8 cellular contexts compared by ENCODE assay signal in genomic region chr19:17309962-17310461, GRCh38. TPM values are rescaled to one million over a fixed set of nuclear protein-coding genes. Genes with fewer than 3 reads are reported as not detected.
A peak's percentile ranks its signal among the peaks of the same experiment; 100 is the strongest.
DNase-seq lines count a peak whose midpoint lies in the region; ATAC-seq, FAIRE-seq and TF ChIP-seq lines count a peak whose summit lies in the region.

No MANE protein-coding gene starts in this region.

- no peak for TF ChIP-seq CTCF in cardiac muscle cell (IDR thresholded peaks at IDR 0.05; ENCODE audit: low read depth, low read length)
- no peak for TF ChIP-seq CTCF in astrocyte (IDR thresholded peaks at IDR 0.05; ENCODE audit: insufficient read depth, low read depth, low read length)
- no peak for TF ChIP-seq CTCF in lung (IDR thresholded peaks at IDR 0.05; ENCODE audit: control extremely low read depth, extremely low read depth)
- no peak for TF ChIP-seq CTCF in upper lobe of left lung (IDR thresholded peaks at IDR 0.05)
- TF ChIP-seq CTCF in GM10248 (IDR thresholded peaks at IDR 0.05; ENCODE audit: control extremely low read depth, extremely low read depth, low read depth, missing control alignments) = no peak

- peak overlapping the region; percentile 95 for H3K9ac ChIP-seq in astrocyte (ENCODE audit: low read length)

- intact Hi-C loops in Right ventricle myocardium superior (cut with DNase I) = no loop called here

- no peaks in the 10 kb centered on the region for H3K9me3 Mint-ChIP-seq in astrocyte (ENCODE audit: unreplicated experiment)

- H3K4me1 ChIP-seq in cardiac muscle cell (ENCODE audit: low read depth) (peaks cover 5% of the 10 kb centered on the region), astrocyte (ENCODE audit: insufficient read depth, low read length) (peaks cover 28% of the 10 kb centered on the region), lung (ENCODE audit: control insufficient read depth in 2 of 2, insufficient read depth in 2 of 2, low read length in 2 of 2) (peaks cover 5 to 6% of the 10 kb centered on the region in 2 donors), upper lobe of left lung (peaks cover 28 to 44% (median 36%) of the 10 kb centered on the region in 4 donors)

- H3K36me3 Mint-ChIP-seq in astrocyte (ENCODE audit: low read depth, unreplicated experiment) = peaks cover 3% of the 10 kb centered on the region

- TF ChIP-seq EP300 in upper lobe of left lung (IDR thresholded peaks at IDR 0.05) = no peak

- no peaks in the 10 kb centered on the region for H3K27me3 ChIP-seq in cardiac muscle cell
- no peaks in the 10 kb centered on the region for H3K27me3 ChIP-seq in astrocyte (ENCODE audit: insufficient read depth, low read length)
- no peaks in the 10 kb centered on the region for H3K27me3 ChIP-seq in lung (ENCODE audit: control insufficient read depth, insufficient read depth)
- no peaks in the 10 kb centered on the region for H3K27me3 ChIP-seq in upper lobe of left lung

- H2AFZ ChIP-seq in astrocyte (ENCODE audit: low read depth, low read length) = no peak overlapping the region

- DNase-seq in cardiac muscle cell (ENCODE audit: low read depth in 1 of 2, low spot score in 1 of 2) = no peak
- no peak for DNase-seq in Right ventricle myocardium superior
- no peak for DNase-seq in astrocyte (ENCODE audit: low read depth)
- DNase-seq in lung (ENCODE audit: low spot score) = no peak
- peak in 1 of 2 donors; percentile 85 for DNase-seq in upper lobe of left lung
- no peak for DNase-seq in ecto neural progenitor cell (ENCODE audit: low spot score)
- DNase-seq in GM10248 (ENCODE audit: extremely low spot score) = no peak

- no peak for FAIRE-seq in astrocyte (lab: Jason Lieb, UNC)

- no peaks in the 10 kb centered on the region for H3K27me3 Mint-ChIP-seq in astrocyte (ENCODE audit: low read depth, unreplicated experiment)

- ATAC-seq in Right ventricle myocardium superior (ENCODE audit: poor library complexity) = no peak
- no peak for ATAC-seq in lung (ENCODE audit: insufficient read depth, low FRiP score)
- ATAC-seq in upper lobe of left lung (ENCODE audit: low FRiP score in 2 of 2) = no peak
- no peak for ATAC-seq in GM19452 (IDR thresholded peaks at IDR 0.05; ENCODE audit: unreplicated experiment)

- TF ChIP-seq POLR2A in upper lobe of left lung (IDR thresholded peaks at IDR 0.05) = peak in 1 of 4 donors; percentile 7

- H3K36me3 ChIP-seq in cardiac muscle cell (peaks cover 9% of the 10 kb centered on the region), astrocyte (ENCODE audit: insufficient read depth, low read length) (no peaks in the 10 kb centered on the region), lung (ENCODE audit: control insufficient read depth in 2 of 2, insufficient read depth in 2 of 2, low read length in 2 of 2) (peaks cover 6 to 22% of the 10 kb centered on the region in 2 donors), upper lobe of left lung (peaks cover 4 to 26% (median 17%) of the 10 kb centered on the region in 4 donors)

- peak overlapping the region; percentile 85 for H3K27ac Mint-ChIP-seq in astrocyte (ENCODE audit: unreplicated experiment)

- peaks cover 58% of the 10 kb centered on the region for H3K79me2 ChIP-seq in astrocyte (ENCODE audit: insufficient read depth, low read length)

- H3K4me3 ChIP-seq in cardiac muscle cell (peak overlapping the region; percentile 55), astrocyte (ENCODE audit: insufficient read depth, low read depth, low read length) (peak overlapping the region; percentile 76), lung (peak overlapping the region; percentile 82), upper lobe of left lung (peak overlapping the region; percentile 79 to 98 (median 86))

- POLR2A ChIA-PET in GM10248 (lab: Yijun Ruan, JAX) = no interaction called here

- H3K4me1 Mint-ChIP-seq in astrocyte (ENCODE audit: low read depth, unreplicated experiment) = peaks cover 22% of the 10 kb centered on the region

- CTCF ChIA-PET in GM10248 (lab: Yijun Ruan, JAX) = interaction anchor here (1.8 kb wide), 1 partner anchor 36 kb away, joined by 4 read pairs; no protein-coding TSS in a partner anchor

- peaks cover 43% of the 10 kb centered on the region for H4K20me1 ChIP-seq in astrocyte (ENCODE audit: insufficient read depth, low read length)

- peak overlapping the region; percentile 91 for H3K4me2 ChIP-seq in astrocyte (ENCODE audit: low read length)

- H3K4me3 Mint-ChIP-seq in astrocyte (ENCODE audit: unreplicated experiment) = peak overlapping the region; percentile 91

- H3K9me3 ChIP-seq in cardiac muscle cell (ENCODE audit: low read depth) (no peaks in the 10 kb centered on the region), astrocyte (ENCODE audit: insufficient read depth, low read depth, low read length) (no peaks in the 10 kb centered on the region), lung (ENCODE audit: control insufficient read depth in 2 of 2, insufficient read depth in 1 of 2, low read length in 1 of 2) (no peaks in the 10 kb centered on the region), upper lobe of left lung (no peaks in the 10 kb centered on the region)

- 6 to 8% methylated on average over 23 of the region's 23 CpGs for WGBS in lung, 2 donors
- 4 to 7% methylated on average over 12 to 21 of the region's 23 CpGs for WGBS in upper lobe of left lung, 2 donors

- H3K27ac ChIP-seq in cardiac muscle cell (peak overlapping the region; percentile 25), astrocyte (ENCODE audit: low read depth, low read length) (peak overlapping the region; percentile 77), lung (ENCODE audit: low read depth in 1 of 2, low read length in 1 of 2) (peak overlapping the region; percentile 76 to 78), upper lobe of left lung (peak overlapping the region; percentile 75 to 91 (median 86))

RNA-seq across cellular contexts. Expression of gene DDA1, which starts 0.6 kb away (rescaled TPM):
- total RNA-seq in cardiac muscle cell (45.4 and 47.6 TPM in 2 replicates), Right ventricle myocardium superior (27.4 TPM), astrocyte (115 and 123 TPM in 2 replicates), lung (10 to 100 TPM; 16.1 to 40.7 TPM), upper lobe of left lung (10 to 100 TPM; 11.5 to 42.8 (median 28.4) TPM)
- polyA plus RNA-seq in cardiac muscle cell (53.3 and 55.2 TPM in 2 replicates), lung (10 to 100 TPM; 60.2 to 66.5 TPM)

RNA-seq across cellular contexts. Expression of gene MRPL34, which starts 4.3 kb away (rescaled TPM):
- total RNA-seq in cardiac muscle cell = 274 and 304 TPM in 2 replicates
- polyA plus RNA-seq in cardiac muscle cell = 172 and 184 TPM in 2 replicates
- total RNA-seq in Right ventricle myocardium superior = 224 TPM
- total RNA-seq in astrocyte = 64.8 and 65.1 TPM in 2 replicates
- 10 to 100 TPM; 22.3 to 85.7 TPM for total RNA-seq in lung
- polyA plus RNA-seq in lung = 100 to 1,000 TPM; 101 to 137 TPM
- total RNA-seq in upper lobe of left lung = 100 to 1,000 TPM in 5 of 6 donors, 10 to 100 TPM in 1; 98.3 to 176 (median 122) TPM

RNA-seq across cellular contexts. Expression of gene ABHD8, which starts 6.8 kb away (rescaled TPM):
- total RNA-seq in cardiac muscle cell (41.6 and 50.6 TPM in 2 replicates), Right ventricle myocardium superior (12.2 TPM), astrocyte (8.5 and 9.4 TPM in 2 replicates), lung (10 to 100 TPM; 12.8 to 23.0 TPM), upper lobe of left lung (10 to 100 TPM; 19.7 to 23.4 (median 21.2) TPM)
- polyA plus RNA-seq in cardiac muscle cell (38.1 and 46.8 TPM in 2 replicates), lung (10 to 100 TPM; 14.9 to 15.4 TPM)

RNA-seq across cellular contexts. Expression of gene ANO8, which starts 24.6 kb away (rescaled TPM):
- total RNA-seq in cardiac muscle cell (14.4 and 21.1 TPM in 2 replicates), Right ventricle myocardium superior (8.3 TPM), astrocyte (8.1 and 9.0 TPM in 2 replicates), lung (10 to 100 TPM in 1 of 2 donors, 1 to 10 TPM in 1; 7.1 to 22.5 TPM), upper lobe of left lung (10 to 100 TPM in 4 of 6 donors, 1 to 10 TPM in 2; 9.0 to 45.1 (median 16.4) TPM)
- polyA plus RNA-seq in cardiac muscle cell (2.8 and 3.6 TPM in 2 replicates), lung (1 to 10 TPM; 7.1 to 8.8 TPM)

RNA-seq across cellular contexts. Expression of gene GTPBP3, which starts 27.3 kb away (rescaled TPM):
- total RNA-seq in cardiac muscle cell = 78.6 and 95.6 TPM in 2 replicates
- 34.9 and 53.4 TPM in 2 replicates for polyA plus RNA-seq in cardiac muscle cell
- 9.3 TPM for total RNA-seq in Right ventricle myocardium superior
- 21.4 and 21.7 TPM in 2 replicates for total RNA-seq in astrocyte
- total RNA-seq in lung = 10 to 100 TPM; 22.2 to 24.1 TPM
- polyA plus RNA-seq in lung = 10 to 100 TPM; 13.3 to 14.2 TPM
- 10 to 100 TPM; 14.9 to 95.3 (median 26.4) TPM for total RNA-seq in upper lobe of left lung

Comparison
In these comparisons a context has a peak if more than half of its experiments do, and no peak if none do; other contexts are left out.
1. H3K27ac ChIP-seq: peak in every context shown above with its lines; median percentile 86 in upper lobe of left lung; 77 in astrocyte; 77 in lung; 25 in cardiac muscle cell.